In the genomic region with DNA sequence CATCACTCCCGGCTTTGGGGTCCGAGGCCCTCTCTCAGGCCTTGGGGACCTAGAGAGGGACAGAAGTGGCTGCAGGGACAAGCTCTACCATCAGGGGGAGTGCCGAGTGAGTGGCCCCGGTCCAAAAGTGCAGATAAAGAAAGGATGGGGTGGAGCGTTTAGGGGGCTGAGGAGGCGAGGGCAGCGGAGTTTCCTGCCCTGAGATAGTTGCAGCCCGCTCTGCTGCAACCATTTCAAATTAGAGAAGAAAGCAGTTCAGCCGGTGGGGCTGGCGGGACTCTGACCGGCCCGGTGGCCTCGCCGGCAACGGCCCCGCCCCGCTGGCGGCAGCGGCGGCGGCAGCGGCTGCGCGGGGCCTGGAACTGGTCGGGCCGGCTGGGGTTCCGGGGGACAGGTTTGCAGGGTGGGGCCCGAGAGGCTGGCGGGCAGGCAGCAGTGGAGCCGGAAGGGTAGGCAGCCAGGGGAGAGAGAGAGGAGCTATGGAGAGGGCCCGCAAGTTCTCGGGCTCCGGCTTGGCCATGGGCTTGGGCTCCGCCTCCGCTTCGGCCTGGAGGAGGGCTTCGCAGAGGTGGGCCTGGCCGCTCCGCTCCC, we compare ENCODE assay signal across 7 cellular contexts. TPM values are rescaled to one million over a fixed set of nuclear protein-coding genes. Genes with fewer than 3 reads are reported as not detected.
DNase-seq lines count a peak whose midpoint lies in the region; ATAC-seq, FAIRE-seq and TF ChIP-seq lines count a peak whose summit lies in the region.

No MANE protein-coding gene starts in this region.

- WGBS in testis, 2 donors = 0% methylated on average over 30 of the region's 39 CpGs; no CpG with 5 or more reads in 1 of the 2 donors

- H3K27ac ChIP-seq in endothelial cell of umbilical vein (ENCODE audit: insufficient read depth, low read depth, low read length) = no peak overlapping the region
- no peak overlapping the region for H3K27ac ChIP-seq in testis

- H3K9me1 ChIP-seq in endothelial cell of umbilical vein (replicated peaks; ENCODE audit: control insufficient read depth, extremely low read depth, insufficient read depth, low read length) = no peaks in the 10 kb centered on the region

- dilution Hi-C loops in endothelial cell of umbilical vein (cut with MboI; ENCODE audit: extremely low pct_ligation_motif_present, low sequenced_read_pairs) = no loop called here

- peak; percentile 58 for ATAC-seq in HG02759 (IDR thresholded peaks at IDR 0.05; ENCODE audit: unreplicated experiment)
- peak; percentile 42 for ATAC-seq in activated CD8-positive, alpha-beta T cell treated with anti-CD3 and anti-CD28 coated beads, Interleukin-2, amount 10 ng/mL, durations not matched to agents 7 days and 5 days

- TF ChIP-seq POLR2A in endothelial cell of umbilical vein (IDR thresholded peaks at IDR 0.05; ENCODE audit: low read depth, low read length) (no peak), testis (IDR thresholded peaks at IDR 0.05) (no peak)

- peaks cover 0 to 2% of the 10 kb centered on the region in 2 experiments for H3K27me3 ChIP-seq in endothelial cell of umbilical vein (ENCODE audit: control insufficient read depth in 2 of 2, insufficient read depth in 2 of 2, low read length in 2 of 2)
- H3K27me3 ChIP-seq in mucosa of stomach (ENCODE audit: control insufficient read depth, insufficient read depth, low read length) = no peaks in the 10 kb centered on the region
- no peaks in the 10 kb centered on the region for H3K27me3 ChIP-seq in testis

- H3K36me3 ChIP-seq in endothelial cell of umbilical vein (ENCODE audit: control insufficient read depth in 2 of 2, extremely low read depth in 1 of 2, insufficient read depth in 2 of 2, low read length in 2 of 2) (no peaks in the 10 kb centered on the region), mucosa of stomach (ENCODE audit: control insufficient read depth, insufficient read depth, low read length) (no peaks in the 10 kb centered on the region), testis (ENCODE audit: low read depth, missing control alignments) (no peaks in the 10 kb centered on the region)

- H4K20me1 ChIP-seq in endothelial cell of umbilical vein (replicated peaks; ENCODE audit: control insufficient read depth, extremely low read depth, insufficient read depth, low read length) = no peaks in the 10 kb centered on the region

- no peaks in the 10 kb centered on the region for H3K79me2 ChIP-seq in endothelial cell of umbilical vein (ENCODE audit: control insufficient read depth, insufficient read depth, low read length)

- intact Hi-C loops in endothelial cell of umbilical vein (cut with micrococcal nuclease) (loop anchor here (1.0 to 5.0 kb wide), 4 partner anchors 102 to 726 kb away; no protein-coding TSS in a partner anchor), testis (cut with DNase I; ENCODE audit: low total_unique reads) (no loop called here)

- CTCF ChIA-PET in activated CD8-positive, alpha-beta T cell treated with anti-CD3 and anti-CD28 coated beads, Interleukin-2, amount 10 ng/mL, durations not matched to agents 7 days and 5 days (lab: Charles Lee) = interaction anchor here (1.0 to 2.7 kb wide), 7 partner anchors 8 to 227 kb away, joined by 3 to 14 read pairs (median 8); no protein-coding TSS in a partner anchor
- CTCF ChIA-PET in endothelial cell of umbilical vein (lab: Charles Lee) = interaction anchor here (1.0 to 7.7 kb wide), 12 partner anchors 9 to 518 kb away, joined by 3 to 47 read pairs (median 6); no protein-coding TSS in a partner anchor

- BruUV-seq in endothelial cell of umbilical vein (replicated peaks; lab: Mats Ljungman, UMichigan) = no TSS peak

- peak overlapping the region; percentile 92 for H2AFZ ChIP-seq in endothelial cell of umbilical vein (ENCODE audit: low read depth, low read length)

- peak overlapping the region; percentile 87 for H3K27ac Mint-ChIP-seq in activated CD8-positive, alpha-beta T cell treated with anti-CD3 and anti-CD28 coated beads, Interleukin-2, amount 10 ng/mL, durations not matched to agents 7 days and 5 days

- peak; percentile 96 for FAIRE-seq in endothelial cell of umbilical vein (lab: Jason Lieb, UNC)

- peak; percentile 69 for TF ChIP-seq CTCF in GM12874 (IDR thresholded peaks at IDR 0.05; ENCODE audit: insufficient read depth, low read depth, low read length)
- peak; percentile 61 to 67 for TF ChIP-seq CTCF in endothelial cell of umbilical vein (IDR thresholded peaks at IDR 0.05; ENCODE audit: extremely low read depth in 1 of 2, insufficient read depth in 1 of 2, low read depth in 1 of 2, low read length in 2 of 2)
- peak; percentile 24 to 37 (median 33) for TF ChIP-seq CTCF in testis (IDR thresholded peaks at IDR 0.05)

- peak; percentile 27 for DNase-seq in NCI-H2171 treated with DMSO at 0.1 percent for 48 hours (lab: John Stamatoyannopoulos, UW)
- DNase-seq in activated CD8-positive, alpha-beta T cell treated with anti-CD3 and anti-CD28 coated beads, Interleukin-2, amount 10 ng/mL, durations not matched to agents 7 days and 5 days = peak; percentile 71
- peak; percentile 39 for DNase-seq in endothelial cell of umbilical vein (ENCODE audit: low read depth, low spot score)
- peak; percentile 53 for DNase-seq in testis

- H3K4me3 ChIP-seq in endothelial cell of umbilical vein (replicated peaks in 1 of 3; ENCODE audit: insufficient read depth in 1 of 3, low read depth in 1 of 3, low read length in 3 of 3) (peak overlapping the region; percentile 37 to 59 (median 56)), mucosa of stomach (ENCODE audit: low read length) (peak overlapping the region; percentile 25), testis (peak overlapping the region; percentile 44 to 47)

- H3K9me3 Mint-ChIP-seq in activated CD8-positive, alpha-beta T cell treated with anti-CD3 and anti-CD28 coated beads, Interleukin-2, amount 10 ng/mL, durations not matched to agents 7 days and 5 days (ENCODE audit: insufficient read depth) = no peaks in the 10 kb centered on the region

- H3K4me2 ChIP-seq in endothelial cell of umbilical vein (ENCODE audit: insufficient read depth, low read length) = peak overlapping the region; percentile 62

- H3K9me3 ChIP-seq in endothelial cell of umbilical vein (replicated peaks; ENCODE audit: control insufficient read depth, insufficient read depth, low read length) (no peaks in the 10 kb centered on the region), mucosa of stomach (ENCODE audit: control insufficient read depth, low read length) (no peaks in the 10 kb centered on the region), testis (no peaks in the 10 kb centered on the region)

- H3K27me3 Mint-ChIP-seq in activated CD8-positive, alpha-beta T cell treated with anti-CD3 and anti-CD28 coated beads, Interleukin-2, amount 10 ng/mL, durations not matched to agents 7 days and 5 days (ENCODE audit: low read depth) = no peaks in the 10 kb centered on the region

- peaks cover 43% of the 10 kb centered on the region for H3K4me1 Mint-ChIP-seq in activated CD8-positive, alpha-beta T cell treated with anti-CD3 and anti-CD28 coated beads, Interleukin-2, amount 10 ng/mL, durations not matched to agents 7 days and 5 days (ENCODE audit: low read depth)

- peak overlapping the region; percentile 79 for H3K4me3 Mint-ChIP-seq in activated CD8-positive, alpha-beta T cell treated with anti-CD3 and anti-CD28 coated beads, Interleukin-2, amount 10 ng/mL, durations not matched to agents 7 days and 5 days

- H3K4me1 ChIP-seq in endothelial cell of umbilical vein (ENCODE audit: control insufficient read depth, extremely low read depth, insufficient read depth, low read length) (peaks cover 6% of the 10 kb centered on the region), mucosa of stomach (ENCODE audit: control insufficient read depth, insufficient read depth, low read length) (peaks cover 8% of the 10 kb centered on the region), testis (no peaks in the 10 kb centered on the region)

- H3K36me3 Mint-ChIP-seq in activated CD8-positive, alpha-beta T cell treated with anti-CD3 and anti-CD28 coated beads, Interleukin-2, amount 10 ng/mL, durations not matched to agents 7 days and 5 days (ENCODE audit: low read depth) = peaks cover 6% of the 10 kb centered on the region

- H3K9ac ChIP-seq in endothelial cell of umbilical vein (replicated peaks; ENCODE audit: extremely low read depth, insufficient read depth, low read length) (no peak overlapping the region), mucosa of stomach (ENCODE audit: low read length) (peak overlapping the region; percentile 55)

- POLR2A ChIA-PET in activated CD8-positive, alpha-beta T cell treated with anti-CD3 and anti-CD28 coated beads, Interleukin-2, amount 10 ng/mL, durations not matched to agents 7 days and 5 days (lab: Charles Lee) = interaction anchor here (0.6 to 0.7 kb wide), 2 partner anchors 16 to 200 kb away, joined by 3 to 4 read pairs; no protein-coding TSS in a partner anchor
- POLR2A ChIA-PET in endothelial cell of umbilical vein (lab: Charles Lee) = no interaction called here

TF ChIP-seq in endothelial cell of umbilical vein, 7 proteins besides CTCF, POLR2A, EP300 and RAD21 (continues in another document):
- no peak for TF ChIP-seq POLR2AphosphoS5 (IDR thresholded peaks at IDR 0.05; ENCODE audit: insufficient read depth, low read depth, low read length)

RNA-seq across cellular contexts. Expression of gene DLG3, which starts 7.6 kb away (rescaled TPM):
- 10 to 100 TPM; 22.8 to 24.6 TPM for total RNA-seq in activated CD8-positive, alpha-beta T cell treated with anti-CD3 and anti-CD28 coated beads, Interleukin-2, amount 10 ng/mL, durations not matched to agents 7 days and 5 days
- total RNA-seq in endothelial cell of umbilical vein (2.4 and 3.2 TPM in 2 replicates), testis (1 to 10 TPM; 5.6 to 7.1 TPM)
- polyA plus RNA-seq in endothelial cell of umbilical vein (0.89 and 1.2 TPM in 2 replicates), testis (ENCODE audit: insufficient read depth, low read depth, low replicate concordance) (7.8 TPM)
- polyA plus RNA-seq in endothelial cell of umbilical vein (2011; cell fraction: cytosol; rRNA removed) = 1.2 and 1.3 TPM in 2 replicates
- polyA plus RNA-seq in endothelial cell of umbilical vein (2011; cell fraction: nucleus; rRNA removed) = 3.1 and 3.5 TPM in 2 replicates
- 2.8 and 3.2 TPM in 2 replicates for polyA plus RNA-seq in endothelial cell of umbilical vein (2012)
- 2.7 and 3.4 TPM in 2 replicates for polyA minus RNA-seq in endothelial cell of umbilical vein
- 23.8 TPM for polyA minus RNA-seq in endothelial cell of umbilical vein (2011; cell fraction: cytosol; rRNA and poly(A)+ RNA removed)
- 1.1 TPM in 2 replicates for polyA minus RNA-seq in endothelial cell of umbilical vein (2011; cell fraction: nucleus; rRNA and poly(A)+ RNA removed)

RNA-seq across cellular contexts. Expression of gene GDPD2, which starts 29.1 kb away (rescaled TPM):
- total RNA-seq in activated CD8-positive, alpha-beta T cell treated with anti-CD3 and anti-CD28 coated beads, Interleukin-2, amount 10 ng/mL, durations not matched to agents 7 days and 5 days = under 1 TPM; 0.34 to 0.63 TPM
- total RNA-seq in endothelial cell of umbilical vein (0.29 and 0.35 TPM in 2 replicates), testis (not detected)
- polyA plus RNA-seq in endothelial cell of umbilical vein (0.08 and 0.11 TPM in 2 replicates), testis (ENCODE audit: insufficient read depth, low read depth, low replicate concordance) (not detected)
- polyA plus RNA-seq in endothelial cell of umbilical vein (2011; cell fraction: cytosol; rRNA removed) = 0.03 TPM in 1 of 2 replicates, not detected in the other
- 0.59 and 0.63 TPM in 2 replicates for polyA plus RNA-seq in endothelial cell of umbilical vein (2011; cell fraction: nucleus; rRNA removed)
- not detected in 2 replicates for polyA plus RNA-seq in endothelial cell of umbilical vein (2012)
- not detected in 2 replicates for polyA minus RNA-seq in endothelial cell of umbilical vein
- polyA minus RNA-seq in endothelial cell of umbilical vein (2011; cell fraction: cytosol; rRNA and poly(A)+ RNA removed) = not detected
- polyA minus RNA-seq in endothelial cell of umbilical vein (2011; cell fraction: nucleus; rRNA and poly(A)+ RNA removed) = 1.0 and 1.5 TPM in 2 replicates
